Comparison of ENCODE assay signal across 1 cellular context in genomic region chr15:76983588-76984379, GRCh38.
TF ChIP-seq lines count a peak whose summit lies in the region.

No MANE protein-coding gene starts in this region.

TF ChIP-seq in H1, 55 proteins besides CTCF, POLR2A, EP300 and RAD21:
- TF ChIP-seq, protein P1, sequence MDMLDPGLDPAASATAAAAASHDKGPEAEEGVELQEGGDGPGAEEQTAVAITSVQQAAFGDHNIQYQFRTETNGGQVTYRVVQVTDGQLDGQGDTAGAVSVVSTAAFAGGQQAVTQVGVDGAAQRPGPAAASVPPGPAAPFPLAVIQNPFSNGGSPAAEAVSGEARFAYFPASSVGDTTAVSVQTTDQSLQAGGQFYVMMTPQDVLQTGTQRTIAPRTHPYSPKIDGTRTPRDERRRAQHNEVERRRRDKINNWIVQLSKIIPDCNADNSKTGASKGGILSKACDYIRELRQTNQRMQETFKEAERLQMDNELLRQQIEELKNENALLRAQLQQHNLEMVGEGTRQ (IDR thresholded peaks at IDR 0.05; ENCODE audit: low read length): no peak
- no peak for TF ChIP-seq NANOG (IDR thresholded peaks at IDR 0.05; ENCODE audit: insufficient read depth, low read depth, low read length, poor library complexity, severe bottlenecking)
- no peak for TF ChIP-seq MAX (IDR thresholded peaks at IDR 0.05)
- TF ChIP-seq NRF1 (IDR thresholded peaks at IDR 0.05; ENCODE audit: low read depth, low read length): no peak
- no peak for TF ChIP-seq ATF3 (IDR thresholded peaks at IDR 0.05; ENCODE audit: insufficient read depth, low read depth, low read length)
- TF ChIP-seq EZH2 (IDR thresholded peaks at IDR 0.05; ENCODE audit: low read depth, low read length, severe bottlenecking): no peak
- TF ChIP-seq HDAC6 (IDR thresholded peaks at IDR 0.05; ENCODE audit: low read depth, low read length): no peak
- TF ChIP-seq MAFK (IDR thresholded peaks at IDR 0.05; ENCODE audit: low read depth, low read length): no peak
- TF ChIP-seq CEBPB (IDR thresholded peaks at IDR 0.05; ENCODE audit: low read depth, low read length): no peak
- no peak for TF ChIP-seq TAF7 (optimal IDR thresholded peaks at IDR 0.05; ENCODE audit: borderline replicate concordance, low read depth, low read length)
- no peak for TF ChIP-seq SIN3A (conservative IDR thresholded peaks at IDR 0.05 in 1 of 2, IDR thresholded peaks at IDR 0.05 in 1 of 2; ENCODE audit: low read depth in 1 of 2, low read length in 2 of 2)
- TF ChIP-seq SIRT6 (IDR thresholded peaks at IDR 0.05; ENCODE audit: low read length): no peak
- TF ChIP-seq, protein P2, sequence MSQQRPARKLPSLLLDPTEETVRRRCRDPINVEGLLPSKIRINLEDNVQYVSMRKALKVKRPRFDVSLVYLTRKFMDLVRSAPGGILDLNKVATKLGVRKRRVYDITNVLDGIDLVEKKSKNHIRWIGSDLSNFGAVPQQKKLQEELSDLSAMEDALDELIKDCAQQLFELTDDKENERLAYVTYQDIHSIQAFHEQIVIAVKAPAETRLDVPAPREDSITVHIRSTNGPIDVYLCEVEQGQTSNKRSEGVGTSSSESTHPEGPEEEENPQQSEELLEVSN (IDR thresholded peaks at IDR 0.05): no peak
- no peak for TF ChIP-seq RXRA (IDR thresholded peaks at IDR 0.05; ENCODE audit: insufficient read depth, low read depth, low read length)
- no peak for TF ChIP-seq KDM1A (IDR thresholded peaks at IDR 0.05; ENCODE audit: borderline replicate concordance, low read length)
- no peak for TF ChIP-seq JUND (IDR thresholded peaks at IDR 0.05; ENCODE audit: low read length)
- no peak for TF ChIP-seq POLR2AphosphoS5 (IDR thresholded peaks at IDR 0.05; ENCODE audit: low read depth, low read length)
- TF ChIP-seq HDAC2 (IDR thresholded peaks at IDR 0.05; ENCODE audit: borderline replicate concordance in 1 of 2, low read depth in 2 of 2, low read length in 2 of 2): no peak
- no peak for TF ChIP-seq CHD2 (IDR thresholded peaks at IDR 0.05; ENCODE audit: low read length)
- TF ChIP-seq KDM5A (IDR thresholded peaks at IDR 0.05; ENCODE audit: low read length): no peak
